26 cellular contexts compared by ENCODE assay signal in genomic region chrX:33134164-33134563, GRCh38.
"Had no signal": no experiment of that assay in that cellular context is flagged by ENCODE, and none has a peak within 500 bp of the region (broad histone marks: within the 10 kb centered on the region; RNA-seq: fewer than 3 reads in every experiment).

No MANE protein-coding gene starts in this region.

- ATAC-seq: activated naive CD4-positive, alpha-beta T cell treated with anti-CD3 and anti-CD28 coated beads, Interleukin-2, amount 50 U/mL, for 72 hours; activated naive CD8-positive, alpha-beta T cell treated with anti-CD3 and anti-CD28 coated beads, Interleukin-2, amount 50 U/mL, for 24 hours; activated T-cell treated with anti-CD3 and anti-CD28 coated beads, Interleukin-2, amount 50 U/mL, for 4 hours; Panc1; Right ventricle myocardium inferior had no signal

- H3K9me3 ChIP-seq: MG63 had no signal

- DNase-seq: activated CD4-positive, alpha-beta memory T cell treated with anti-CD3 and anti-CD28 coated beads for 36 hours; activated CD4-positive, alpha-beta T cell treated with anti-CD3 and anti-CD28 coated beads, Interleukin-2, amount 10 ng/mL, durations not matched to agents 7 days and 5 days; activated CD4-positive, CD25-positive, alpha-beta regulatory T cell; activated CD8-positive, alpha-beta memory T cell treated with anti-CD3 and anti-CD28 coated beads for 24 hours; activated effector memory CD4-positive, alpha-beta T cell treated with anti-CD3 and anti-CD28 coated beads, Interleukin-2, amount 50 U/mL, for 16 hours; activated naive CD4-positive, alpha-beta T cell treated with Interleukin-2 at 50 U/mL for 16 hours; activated naive CD8-positive, alpha-beta T cell treated with anti-CD3 and anti-CD28 coated beads, Interleukin-2, amount 50 U/mL, for 24 hours; activated T-cell treated with anti-CD3 and anti-CD28 coated beads, Interleukin-2, amount 50 U/mL, for 4 hours; brain microvascular endothelial cell; KBM-7; MG63; MV-4-11; NCI-H1092 treated with DMSO at 0.1 percent for 48 hours; NCI-H1436; NCI-H1694 treated with DMSO at 0.1 percent for 48 hours; NCI-H2029 treated with DMSO at 0.1 percent for 48 hours; NCI-H446; NCI-H524; RPMI8226; T-helper 1 cell had no signal

- H3K4me3 ChIP-seq: cardiac muscle cell, MG63, SK-N-MC had no signal

- H3K27ac ChIP-seq: brain microvascular endothelial cell, cardiac muscle cell, SK-N-MC, VCaP had no signal

- H3K36me3 ChIP-seq: brain microvascular endothelial cell, cardiac muscle cell, MG63 had no signal

- H3K27me3 ChIP-seq: brain microvascular endothelial cell, cardiac muscle cell, MG63 had no signal
